8 cellular contexts compared by ENCODE assay signal in genomic region chr20:6835609-6836008, GRCh38.
"Had no signal": no experiment of that assay in that cellular context is flagged by ENCODE, and none has a peak within 500 bp of the region (broad histone marks: within the 10 kb centered on the region; RNA-seq: fewer than 3 reads in every experiment).

No MANE protein-coding gene starts in this region.

- DNase-seq: IMR-90, KBM-7, KG1 had no signal

- H3K36me3 Mint-ChIP-seq: IgD-negative memory B cell had no signal

- FAIRE-seq: HepG2, HTR-8/SVneo, K562 had no signal

- H3K4me3 ChIP-seq: K562 had no signal

- H3K27ac ChIP-seq: HL-60 had no signal

- ATAC-seq: HepG2, K562 had no signal

- H3K4me3 Mint-ChIP-seq: IgD-negative memory B cell had no signal

- H3K4me1 Mint-ChIP-seq: IgD-negative memory B cell had no signal

- H3K27me3 Mint-ChIP-seq: IgD-negative memory B cell had no signal

- H3K27ac Mint-ChIP-seq: IgD-negative memory B cell had no signal
